In genomic region chr19:30504272-30504671, GRCh38 we compare ENCODE assay signal across 30 cellular contexts.
DNase-seq lines count a peak whose midpoint lies in the region; ATAC-seq and TF ChIP-seq lines count a peak whose summit lies in the region.
"Had no signal": no experiment of that assay in that cellular context is flagged by ENCODE, and none has a peak within 500 bp of the region (broad histone marks: within the 10 kb centered on the region; RNA-seq: fewer than 3 reads in every experiment).

No MANE protein-coding gene starts in this region.

- TF ChIP-seq CTCF in HEK293 (tag by site-specific recombination; IDR thresholded peaks at IDR 0.05), result no peak

- intact Hi-C loops in CD4-positive, alpha-beta memory T cell (cut with micrococcal nuclease), result no loop called here

- no peak overlapping the region for H3K4me3 ChIP-seq in HEK293 (ENCODE audit: low read depth, low read length)
- no peak overlapping the region for H3K4me3 ChIP-seq in CD4-positive, alpha-beta memory T cell (ENCODE audit: low read length in 2 of 2)
- H3K4me3 ChIP-seq: A549; BLaER1; BLaER1 treated with 17β-estradiol and CSF1 and Interleukin-3, amounts not matched to agents 10 nM and 100 nM had no signal

- ATAC-seq in memory B cell (ENCODE audit: low read depth), result no peak
- ATAC-seq: A549; CD8-positive, alpha-beta T cell had no signal

- H3K27me3 ChIP-seq in CD4-positive, alpha-beta memory T cell (ENCODE audit: insufficient read depth, low read length), result no peaks in the 10 kb centered on the region
- H3K27me3 ChIP-seq: BE2C; BLaER1; BLaER1 treated with 17β-estradiol and CSF1 and Interleukin-3, amounts not matched to agents 10 nM and 100 nM had no signal

- peaks cover 4% of the 10 kb centered on the region for H3K9me3 Mint-ChIP-seq in memory B cell
- peaks cover 0 to 2% (median 0%) of the 10 kb centered on the region in 8 donors for H3K9me3 Mint-ChIP-seq in CD4-positive, alpha-beta memory T cell
- H3K9me3 Mint-ChIP-seq: CD4-positive, alpha-beta T cell; CD8-positive, alpha-beta T cell had no signal

- H3K27ac ChIP-seq in HEK293 (ENCODE audit: extremely low read depth, low read depth, low read length), result no peak overlapping the region
- H3K27ac ChIP-seq in CD4-positive, alpha-beta memory T cell (ENCODE audit: low read depth, low read length), result no peak overlapping the region
- H3K27ac ChIP-seq: 22Rv1; A549; BLaER1; BLaER1 treated with 17β-estradiol and CSF1 and Interleukin-3, amounts not matched to agents 10 nM and 100 nM; C4-2B had no signal

- DNase-seq in memory B cell (ENCODE audit: low spot score in 2 of 2), result no peak
- no peak for DNase-seq in CD4-positive, alpha-beta memory T cell
- no peak for DNase-seq in effector CD4-positive, alpha-beta T cell
- DNase-seq: 8988T; ACHN; AML-193; BE2C; C1 segment of cervical spinal cord; Caco-2; Calu3; CD4-positive, alpha-beta T cell; CD4-positive, CD25-positive, alpha-beta regulatory T cell; CD8-positive, alpha-beta memory T cell; CD8-positive, alpha-beta T cell; COR-L47; DMS 273 treated with DMSO at 0.1 percent for 48 hours; DMS153; DMS53; DMS79; DMS79 treated with DMSO at 0.1 percent for 48 hours; DND-41; EL had no signal

- CTCF ChIA-PET in HEK293 (lab: Yijun Ruan, JAX), result interaction anchor here (0.5 to 0.6 kb wide), 2 partner anchors 20 to 296 kb away, joined by 3 read pairs; no protein-coding TSS in a partner anchor
- CTCF ChIA-PET in CD4-positive, alpha-beta memory T cell (lab: Charles Lee; ENCODE audit: partially characterized antibody), result no interaction called here

- H3K36me3 ChIP-seq in HEK293 (ENCODE audit: control insufficient read depth in 2 of 2, insufficient read depth in 1 of 2, low read length in 2 of 2), result no peaks in the 10 kb centered on the region; a peak in 1 of 3 replicates
- H3K36me3 ChIP-seq in CD4-positive, alpha-beta memory T cell (ENCODE audit: insufficient read depth, low read length), result no peaks in the 10 kb centered on the region
- H3K36me3 ChIP-seq: BE2C; BLaER1; BLaER1 treated with 17β-estradiol and CSF1 and Interleukin-3, amounts not matched to agents 10 nM and 100 nM had no signal

- no peaks in the 10 kb centered on the region for H3K4me1 Mint-ChIP-seq in memory B cell
- H3K4me1 Mint-ChIP-seq in CD4-positive, alpha-beta memory T cell, result no peaks in the 10 kb centered on the region
- H3K4me1 Mint-ChIP-seq: B cell; CD14-positive monocyte; CD4-positive, CD25-positive, alpha-beta regulatory T cell; CD8-positive, alpha-beta memory T cell had no signal

- peaks cover 2% of the 10 kb centered on the region; the same call in 1 of the 2 replicates for H3K9me3 ChIP-seq in HEK293 (ENCODE audit: control insufficient read depth, insufficient read depth, low read depth, low read length)
- H3K9me3 ChIP-seq in CD4-positive, alpha-beta memory T cell (ENCODE audit: control insufficient read depth in 1 of 2, low read length in 2 of 2), result no peaks in the 10 kb centered on the region
- H3K9me3 ChIP-seq: A549; BE2C; BLaER1; BLaER1 treated with 17β-estradiol and CSF1 and Interleukin-3, amounts not matched to agents 10 nM and 100 nM; Caco-2 had no signal

- peak overlapping the region; percentile 46 for H3K27ac Mint-ChIP-seq in memory B cell
- no peak overlapping the region for H3K27ac Mint-ChIP-seq in CD4-positive, alpha-beta memory T cell
- H3K27ac Mint-ChIP-seq: B cell; CD4-positive, alpha-beta T cell; CD4-positive, CD25-positive, alpha-beta regulatory T cell; CD8-positive, alpha-beta memory T cell; CD8-positive, alpha-beta T cell had no signal

- H3K4me3 Mint-ChIP-seq in memory B cell, result no peak overlapping the region
- H3K4me3 Mint-ChIP-seq in CD4-positive, alpha-beta memory T cell, result no peak overlapping the region
- H3K4me3 Mint-ChIP-seq: B cell; CD14-positive monocyte; CD4-positive, alpha-beta T cell; CD4-positive, CD25-positive, alpha-beta regulatory T cell; CD8-positive, alpha-beta memory T cell; CD8-positive, alpha-beta T cell had no signal

- H3K4me1 ChIP-seq in HEK293 (ENCODE audit: control insufficient read depth, insufficient read depth, low read length), result peaks cover 6% of the 10 kb centered on the region; the same call in 1 of the 2 replicates
- no peaks in the 10 kb centered on the region for H3K4me1 ChIP-seq in CD4-positive, alpha-beta memory T cell (ENCODE audit: insufficient read depth, low read length)
- H3K4me1 ChIP-seq: A549; BLaER1; BLaER1 treated with 17β-estradiol and CSF1 and Interleukin-3, amounts not matched to agents 10 nM and 100 nM; Caco-2 had no signal

- no peaks in the 10 kb centered on the region for H3K36me3 Mint-ChIP-seq in memory B cell
- H3K36me3 Mint-ChIP-seq in CD4-positive, alpha-beta memory T cell, result no peaks in the 10 kb centered on the region
- H3K36me3 Mint-ChIP-seq: CD14-positive monocyte; CD4-positive, CD25-positive, alpha-beta regulatory T cell; CD8-positive, alpha-beta memory T cell; CD8-positive, alpha-beta T cell had no signal

- POLR2A ChIA-PET in HEK293 (lab: Yijun Ruan, JAX), result no interaction called here
- POLR2A ChIA-PET in CD4-positive, alpha-beta memory T cell (lab: Charles Lee; ENCODE audit: partially characterized antibody), result no interaction called here

- H3K27me3 Mint-ChIP-seq in memory B cell, result no peaks in the 10 kb centered on the region
- H3K27me3 Mint-ChIP-seq in CD4-positive, alpha-beta memory T cell, result peaks cover 3 to 7% of the 10 kb centered on the region in 2 donors
- H3K27me3 Mint-ChIP-seq: CD4-positive, CD25-positive, alpha-beta regulatory T cell had no signal

TF ChIP-seq in HEK293, 187 proteins besides CTCF, POLR2A, EP300 and RAD21 (continues in another document):
- 0 out of 2 replicates have a peak, but pooled peaks have one; percentile 11 for TF ChIP-seq ZNF658 (tag by site-specific recombination; IDR thresholded peaks at IDR 0.05)
- TF ChIP-seq ZSCAN16 (tag by site-specific recombination; IDR thresholded peaks at IDR 0.05), result no peak
- no peak for TF ChIP-seq ZSCAN30 (tag by site-specific recombination; IDR thresholded peaks at IDR 0.05)
- no peak for TF ChIP-seq ZSCAN4 (tag by site-specific recombination; IDR thresholded peaks at IDR 0.05)
- peak; percentile 49; the same call in 1 of the 2 replicates for TF ChIP-seq ZNF571 (tag by site-specific recombination; IDR thresholded peaks at IDR 0.05)
- TF ChIP-seq ZFP3 (tag by site-specific recombination; IDR thresholded peaks at IDR 0.05; ENCODE audit: low read depth), result no peak
- TF ChIP-seq ZNF513 (tag by site-specific recombination; IDR thresholded peaks at IDR 0.05), result no peak
- no peak for TF ChIP-seq ZNF514 (tag by site-specific recombination; IDR thresholded peaks at IDR 0.05)
- no peak for TF ChIP-seq IKZF3 (tag by site-specific recombination; IDR thresholded peaks at IDR 0.05)
- TF ChIP-seq ZNF292 (tag by site-specific recombination; IDR thresholded peaks at IDR 0.05; ENCODE audit: borderline replicate concordance, low read depth), result no peak
- TF ChIP-seq ZNF37A (tag by site-specific recombination; IDR thresholded peaks at IDR 0.05), result no peak
- TF ChIP-seq ZSCAN5A (tag by site-specific recombination; IDR thresholded peaks at IDR 0.05), result no peak
- no peak for TF ChIP-seq ZBTB6 (tag by site-specific recombination; IDR thresholded peaks at IDR 0.05)
- no peak for TF ChIP-seq ZNF707 (tag by site-specific recombination; IDR thresholded peaks at IDR 0.05)
- 0 out of 2 replicates have a peak, but pooled peaks have one; percentile 10 for TF ChIP-seq ZNF146 (tag by site-specific recombination; IDR thresholded peaks at IDR 0.05)
- TF ChIP-seq YY1 (tag by site-specific recombination; IDR thresholded peaks at IDR 0.05), result no peak
- TF ChIP-seq ZNF776 (tag by site-specific recombination; IDR thresholded peaks at IDR 0.05; ENCODE audit: borderline replicate concordance), result no peak
